In genomic region chr19:38741670-38742069, GRCh38 we compare ENCODE assay signal across 21 cellular contexts. TPM values are rescaled to one million over a fixed set of nuclear protein-coding genes. Genes with fewer than 3 reads are reported as not detected.
DNase-seq lines count a peak whose midpoint lies in the region; TF ChIP-seq lines count a peak whose summit lies in the region.
"Had no signal": no experiment of that assay in that cellular context is flagged by ENCODE, and none has a peak within 500 bp of the region (broad histone marks: within the 10 kb centered on the region; RNA-seq: fewer than 3 reads in every experiment).

No MANE protein-coding gene starts in this region.

- TF ChIP-seq POLR2A in esophagus muscularis mucosa (IDR thresholded peaks at IDR 0.05; ENCODE audit: low read depth), result no peak
- no peak for TF ChIP-seq POLR2A in spleen (IDR thresholded peaks at IDR 0.05)

- POLR2A ChIA-PET in HEK293 (lab: Yijun Ruan, JAX), result interaction anchor here (0.6 to 0.9 kb wide), 3 partner anchors 9 to 91 kb away, joined by 3 to 5 read pairs (median 3); no protein-coding TSS in a partner anchor

- H3K27me3 ChIP-seq in esophagus muscularis mucosa, result no peaks in the 10 kb centered on the region
- H3K27me3 ChIP-seq in spleen (replicated peaks in 1 of 7), result peaks cover 0 to 9% (median 0%) of the 10 kb centered on the region in 7 donors
- H3K27me3 ChIP-seq: BE2C had no signal

- CTCF ChIA-PET in HEK293 (lab: Yijun Ruan, JAX), result interaction anchor here (0.6 to 0.7 kb wide), 2 partner anchors 28 to 159 kb away, joined by 3 to 4 read pairs; no protein-coding TSS in a partner anchor

- no peak for TF ChIP-seq CTCF in HEK293 (tag by site-specific recombination; IDR thresholded peaks at IDR 0.05)
- no peak for TF ChIP-seq CTCF in esophagus muscularis mucosa (IDR thresholded peaks at IDR 0.05)
- TF ChIP-seq CTCF in spleen (IDR thresholded peaks at IDR 0.05 in 8 of 11, conservative IDR thresholded peaks at IDR 0.05 in 3 of 11), result no peak

- no peaks in the 10 kb centered on the region for H3K4me1 ChIP-seq in HEK293 (ENCODE audit: control insufficient read depth, insufficient read depth, low read length)
- H3K4me1 ChIP-seq in esophagus muscularis mucosa, result peaks cover under 1 to 9% (median 7%) of the 10 kb centered on the region in 4 donors
- H3K4me1 ChIP-seq in spleen, result peaks cover 4 to 26% (median 10%) of the 10 kb centered on the region in 6 donors
- H3K4me1 ChIP-seq: BE2C had no signal

- TF ChIP-seq EP300 in esophagus muscularis mucosa (IDR thresholded peaks at IDR 0.05), result no peak

- intact Hi-C loops in esophagus muscularis mucosa (cut with DNase I), result no loop called here
- intact Hi-C loops in spleen (cut with DNase I; ENCODE audit: low total_unique reads), result no loop called here

- H3K4me3 ChIP-seq in HEK293 (ENCODE audit: low read depth, low read length) (no peak overlapping the region), esophagus muscularis mucosa (no peak overlapping the region), spleen (no peak overlapping the region)

- DNase-seq in EH (ENCODE audit: low read depth), result peak; percentile 2
- DNase-seq in esophagus muscularis mucosa (ENCODE audit: extremely low spot score), result peak; percentile 85
- peak; percentile 61 for DNase-seq in spleen
- DNase-seq in activated CD4-positive, alpha-beta T cell treated with anti-CD3 and anti-CD28 coated beads, Interleukin-2, amount 50 U/mL, for 48 hours, result no peak
- DNase-seq in NCI-H2107 treated with DMSO at 0.1 percent for 48 hours (lab: John Stamatoyannopoulos, UW; ENCODE audit: unreplicated experiment), result no peak
- no peak for DNase-seq in AG08396 (ENCODE audit: low spot score)
- DNase-seq: BE2C; CD4-positive, alpha-beta T cell; DND-41; Kasumi-1; NCI-H1105 treated with DMSO at 0.1 percent for 48 hours; NCI-H187; NCI-H69; OCI-M1; RPMI8226; SIG-M5; SW 1271 had no signal

- H3K27ac ChIP-seq in HEK293 (ENCODE audit: extremely low read depth, low read depth, low read length) (0 out of 2 replicates have a peak overlapping the region, but pooled peaks have one; percentile 16), esophagus muscularis mucosa (replicated peaks in 1 of 4) (no peak overlapping the region), spleen (no peak overlapping the region)

- H3K9me3 ChIP-seq in HEK293 (ENCODE audit: control insufficient read depth, insufficient read depth, low read depth, low read length), result no peaks in the 10 kb centered on the region
- H3K9me3 ChIP-seq in esophagus muscularis mucosa, result no peaks in the 10 kb centered on the region
- no peaks in the 10 kb centered on the region for H3K9me3 ChIP-seq in spleen
- H3K9me3 ChIP-seq: BE2C had no signal

- H3K36me3 ChIP-seq in HEK293 (ENCODE audit: control insufficient read depth in 2 of 2, insufficient read depth in 1 of 2, low read length in 2 of 2), result no peaks in the 10 kb centered on the region; a peak in 1 of 3 replicates
- H3K36me3 ChIP-seq in esophagus muscularis mucosa, result no peaks in the 10 kb centered on the region
- no peaks in the 10 kb centered on the region for H3K36me3 ChIP-seq in spleen
- H3K36me3 ChIP-seq: BE2C had no signal

- WGBS in esophagus muscularis mucosa, result 94% methylated on average over 11 of the region's 15 CpGs
- 92 to 95% (median 94%) methylated on average over 15 of the region's 15 CpGs for WGBS in spleen, 5 donors

TF ChIP-seq in HEK293, 187 proteins besides CTCF, POLR2A, EP300 and RAD21 (continues in another document):
- TF ChIP-seq, protein P1, sequence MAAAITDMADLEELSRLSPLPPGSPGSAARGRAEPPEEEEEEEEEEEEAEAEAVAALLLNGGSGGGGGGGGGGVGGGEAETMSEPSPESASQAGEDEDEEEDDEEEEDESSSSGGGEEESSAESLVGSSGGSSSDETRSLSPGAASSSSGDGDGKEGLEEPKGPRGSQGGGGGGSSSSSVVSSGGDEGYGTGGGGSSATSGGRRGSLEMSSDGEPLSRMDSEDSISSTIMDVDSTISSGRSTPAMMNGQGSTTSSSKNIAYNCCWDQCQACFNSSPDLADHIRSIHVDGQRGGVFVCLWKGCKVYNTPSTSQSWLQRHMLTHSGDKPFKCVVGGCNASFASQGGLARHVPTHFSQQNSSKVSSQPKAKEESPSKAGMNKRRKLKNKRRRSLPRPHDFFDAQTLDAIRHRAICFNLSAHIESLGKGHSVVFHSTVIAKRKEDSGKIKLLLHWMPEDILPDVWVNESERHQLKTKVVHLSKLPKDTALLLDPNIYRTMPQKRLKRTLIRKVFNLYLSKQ (tag by site-specific recombination; IDR thresholded peaks at IDR 0.05; ENCODE audit: borderline replicate concordance), result no peak
- no peak for TF ChIP-seq ZNF510 (tag by site-specific recombination; IDR thresholded peaks at IDR 0.05; ENCODE audit: insufficient replicate concordance)
- TF ChIP-seq ZNF837 (tag by site-specific recombination; IDR thresholded peaks at IDR 0.05), result no peak
- TF ChIP-seq, protein P2, sequence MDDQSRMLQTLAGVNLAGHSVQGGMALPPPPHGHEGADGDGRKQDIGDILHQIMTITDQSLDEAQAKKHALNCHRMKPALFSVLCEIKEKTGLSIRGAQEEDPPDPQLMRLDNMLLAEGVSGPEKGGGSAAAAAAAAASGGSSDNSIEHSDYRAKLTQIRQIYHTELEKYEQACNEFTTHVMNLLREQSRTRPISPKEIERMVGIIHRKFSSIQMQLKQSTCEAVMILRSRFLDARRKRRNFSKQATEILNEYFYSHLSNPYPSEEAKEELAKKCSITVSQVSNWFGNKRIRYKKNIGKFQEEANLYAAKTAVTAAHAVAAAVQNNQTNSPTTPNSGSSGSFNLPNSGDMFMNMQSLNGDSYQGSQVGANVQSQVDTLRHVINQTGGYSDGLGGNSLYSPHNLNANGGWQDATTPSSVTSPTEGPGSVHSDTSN (CRISPR knock-in tag; IDR thresholded peaks at IDR 0.05), result no peak
- TF ChIP-seq ZNF501 (tag by site-specific recombination; IDR thresholded peaks at IDR 0.05), result no peak
- no peak for TF ChIP-seq ZNF423 (tag by site-specific recombination; IDR thresholded peaks at IDR 0.05)
- TF ChIP-seq, protein P3, sequence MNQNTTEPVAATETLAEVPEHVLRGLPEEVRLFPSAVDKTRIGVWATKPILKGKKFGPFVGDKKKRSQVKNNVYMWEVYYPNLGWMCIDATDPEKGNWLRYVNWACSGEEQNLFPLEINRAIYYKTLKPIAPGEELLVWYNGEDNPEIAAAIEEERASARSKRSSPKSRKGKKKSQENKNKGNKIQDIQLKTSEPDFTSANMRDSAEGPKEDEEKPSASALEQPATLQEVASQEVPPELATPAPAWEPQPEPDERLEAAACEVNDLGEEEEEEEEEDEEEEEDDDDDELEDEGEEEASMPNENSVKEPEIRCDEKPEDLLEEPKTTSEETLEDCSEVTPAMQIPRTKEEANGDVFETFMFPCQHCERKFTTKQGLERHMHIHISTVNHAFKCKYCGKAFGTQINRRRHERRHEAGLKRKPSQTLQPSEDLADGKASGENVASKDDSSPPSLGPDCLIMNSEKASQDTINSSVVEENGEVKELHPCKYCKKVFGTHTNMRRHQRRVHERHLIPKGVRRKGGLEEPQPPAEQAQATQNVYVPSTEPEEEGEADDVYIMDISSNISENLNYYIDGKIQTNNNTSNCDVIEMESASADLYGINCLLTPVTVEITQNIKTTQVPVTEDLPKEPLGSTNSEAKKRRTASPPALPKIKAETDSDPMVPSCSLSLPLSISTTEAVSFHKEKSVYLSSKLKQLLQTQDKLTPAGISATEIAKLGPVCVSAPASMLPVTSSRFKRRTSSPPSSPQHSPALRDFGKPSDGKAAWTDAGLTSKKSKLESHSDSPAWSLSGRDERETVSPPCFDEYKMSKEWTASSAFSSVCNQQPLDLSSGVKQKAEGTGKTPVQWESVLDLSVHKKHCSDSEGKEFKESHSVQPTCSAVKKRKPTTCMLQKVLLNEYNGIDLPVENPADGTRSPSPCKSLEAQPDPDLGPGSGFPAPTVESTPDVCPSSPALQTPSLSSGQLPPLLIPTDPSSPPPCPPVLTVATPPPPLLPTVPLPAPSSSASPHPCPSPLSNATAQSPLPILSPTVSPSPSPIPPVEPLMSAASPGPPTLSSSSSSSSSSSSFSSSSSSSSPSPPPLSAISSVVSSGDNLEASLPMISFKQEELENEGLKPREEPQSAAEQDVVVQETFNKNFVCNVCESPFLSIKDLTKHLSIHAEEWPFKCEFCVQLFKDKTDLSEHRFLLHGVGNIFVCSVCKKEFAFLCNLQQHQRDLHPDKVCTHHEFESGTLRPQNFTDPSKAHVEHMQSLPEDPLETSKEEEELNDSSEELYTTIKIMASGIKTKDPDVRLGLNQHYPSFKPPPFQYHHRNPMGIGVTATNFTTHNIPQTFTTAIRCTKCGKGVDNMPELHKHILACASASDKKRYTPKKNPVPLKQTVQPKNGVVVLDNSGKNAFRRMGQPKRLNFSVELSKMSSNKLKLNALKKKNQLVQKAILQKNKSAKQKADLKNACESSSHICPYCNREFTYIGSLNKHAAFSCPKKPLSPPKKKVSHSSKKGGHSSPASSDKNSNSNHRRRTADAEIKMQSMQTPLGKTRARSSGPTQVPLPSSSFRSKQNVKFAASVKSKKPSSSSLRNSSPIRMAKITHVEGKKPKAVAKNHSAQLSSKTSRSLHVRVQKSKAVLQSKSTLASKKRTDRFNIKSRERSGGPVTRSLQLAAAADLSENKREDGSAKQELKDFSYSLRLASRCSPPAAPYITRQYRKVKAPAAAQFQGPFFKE (tag by site-specific recombination; IDR thresholded peaks at IDR 0.05; ENCODE audit: borderline replicate concordance), result no peak
- no peak for TF ChIP-seq ZNF513 (tag by site-specific recombination; IDR thresholded peaks at IDR 0.05)

RNA-seq across cellular contexts. Expression of gene CAPN12, which starts 2.6 kb away (rescaled TPM):
- total RNA-seq in esophagus muscularis mucosa, result 1 to 10 TPM in 3 of 4 donors, under 1 TPM in 1; 0.83 to 2.1 (median 1.6) TPM
- total RNA-seq in spleen, result 10 to 100 TPM in 5 of 7 donors, 1 to 10 TPM in 2; 9.0 to 25.6 (median 12.6) TPM
- polyA plus RNA-seq in spleen, result 10 to 100 TPM; 15.2 to 33.3 (median 29.1) TPM
- total RNA-seq: H4 had no signal

RNA-seq across cellular contexts. Expression of gene LGALS7, which starts 31.6 kb away (rescaled TPM):
- total RNA-seq in esophagus muscularis mucosa, result not detected
- 1 to 10 TPM in 1 of 7 donors, not detected in 6; 4.4 TPM for total RNA-seq in spleen
- 1 to 10 TPM in 2 of 3 donors, under 1 TPM in 1; 0.52 to 7.4 (median 5.1) TPM for polyA plus RNA-seq in spleen
- total RNA-seq: CD4-positive, alpha-beta T cell; H4; HepG2 had no signal
- polyA plus RNA-seq: AG04450 had no signal

RNA-seq across cellular contexts. Expression of gene LGALS7B, which starts 47.3 kb away (rescaled TPM):
- total RNA-seq in esophagus muscularis mucosa (not detected), spleen (10 to 100 TPM in 2 of 7 donors, 1 to 10 TPM in 2, not detected in 3; 1.1 to 60.3 (median 17.5) TPM)
- polyA plus RNA-seq in spleen, result 100 to 1,000 TPM in 2 of 3 donors, 1 to 10 TPM in 1; 1.1 to 167 (median 116) TPM
- total RNA-seq: CD4-positive, alpha-beta T cell; H4 had no signal
- polyA plus RNA-seq: AG04450 had no signal

Comparison
In these comparisons a context has a peak if more than half of its experiments do, and no peak if none do; other contexts are left out.
1. DNase-seq: peak in EH (single experiment), esophagus muscularis mucosa (single experiment) and spleen (single experiment); none in activated CD4-positive, alpha-beta T cell treated with anti-CD3 and anti-CD28 coated beads, Interleukin-2, amount 50 U/mL, for 48 hours (0 of 2), NCI-H2107 treated with DMSO at 0.1 percent for 48 hours (single experiment) and AG08396 (single experiment).